ENCODE assay signal across 22 cellular contexts in the genomic region with DNA sequence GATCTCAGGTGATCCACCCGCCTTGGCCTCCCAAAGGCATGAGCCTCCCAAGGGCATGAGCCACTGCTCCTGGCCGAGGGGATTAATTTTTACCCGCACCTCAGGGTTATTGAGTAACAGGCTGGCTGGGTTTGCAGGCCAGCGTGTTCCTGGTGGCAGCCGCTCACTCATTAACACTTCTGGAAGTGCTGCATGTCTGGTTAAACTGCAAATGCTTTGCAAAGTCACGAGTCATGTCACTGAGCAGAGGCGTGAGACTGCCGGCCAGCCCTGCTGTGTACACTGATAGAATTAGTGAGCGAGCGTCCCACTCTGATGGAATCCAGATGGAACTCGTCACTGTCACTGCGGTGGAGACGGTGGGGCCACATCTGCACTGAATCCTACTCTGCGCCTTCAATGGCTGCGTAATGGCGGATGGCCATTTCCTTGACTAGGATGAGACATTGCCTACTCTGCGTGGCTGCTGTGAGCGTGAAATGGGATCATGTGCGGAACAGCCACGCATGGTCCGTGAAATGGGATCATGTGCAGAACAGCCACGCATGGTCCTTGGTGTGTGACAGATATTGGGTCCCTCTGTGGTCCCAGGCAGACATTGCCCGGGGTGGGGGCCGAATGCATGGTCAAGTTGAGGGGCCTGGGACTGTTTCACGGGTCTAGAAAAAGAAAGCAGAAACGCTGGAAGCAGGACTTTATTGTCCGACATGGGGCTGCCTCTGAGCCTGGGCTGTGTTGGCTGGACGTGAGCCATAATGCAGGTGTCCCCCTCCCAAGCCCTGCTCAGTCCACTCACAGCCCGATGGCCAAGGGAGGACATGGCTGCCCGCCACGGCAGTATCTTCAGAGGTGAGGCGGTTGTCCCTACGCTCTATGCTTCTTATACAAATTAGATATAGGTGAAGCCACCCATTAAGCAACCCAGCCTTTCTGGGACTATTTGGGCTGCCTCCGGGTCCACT. TPM values are rescaled to one million over a fixed set of nuclear protein-coding genes. Genes with fewer than 3 reads are reported as not detected.
DNase-seq lines count a peak whose midpoint lies in the region; ATAC-seq, FAIRE-seq and TF ChIP-seq lines count a peak whose summit lies in the region.
"Had no signal": no experiment of that assay in that cellular context is flagged by ENCODE, and none has a peak within 500 bp of the region (broad histone marks: within the 10 kb centered on the region; RNA-seq: fewer than 3 reads in every experiment).

No MANE protein-coding gene starts in this region.

- 0 out of 2 replicates have a peak overlapping the region, but pooled peaks have one; percentile 16 for H2AK5ac ChIP-seq in H1 (ENCODE audit: low read depth, low read length)

- H3K18ac ChIP-seq in H1 (ENCODE audit: extremely low read depth, low read length): no peak overlapping the region

- H2BK5ac ChIP-seq in H1 (ENCODE audit: low read depth, low read length): no peak overlapping the region; the same call in 1 of the 2 replicates

- H3K27ac Mint-ChIP-seq in CD14-positive monocyte: peak overlapping the region in 1 of 7 donors; percentile 53

- peaks cover 6% of the 10 kb centered on the region for H3K4me1 Mint-ChIP-seq in CD14-positive monocyte

- POLR2A ChIA-PET in H1 (lab: Charles Lee; ENCODE audit: partially characterized antibody): interaction anchor here (0.7 kb wide), 1 partner anchor 13 kb away, joined by 4 read pairs; no protein-coding TSS in a partner anchor

- CTCF ChIA-PET in H1 (lab: Charles Lee; ENCODE audit: partially characterized antibody): interaction anchor here (0.6 to 1.6 kb wide), 6 partner anchors 10 to 67 kb away, joined by 3 to 11 read pairs (median 4); no protein-coding TSS in a partner anchor

- H3K4me3 ChIP-seq in H1 (ENCODE audit: extremely low read depth in 1 of 4, insufficient read depth in 2 of 4, low read depth in 3 of 4, low read length in 4 of 4) (no peak overlapping the region), kidney epithelial cell (ENCODE audit: low read depth, low read length) (no peak overlapping the region), osteoblast (ENCODE audit: insufficient read depth, low read length) (no peak overlapping the region), SJCRH30 (no peak overlapping the region), coronary artery (no peak overlapping the region)
- H3K4me3 ChIP-seq: PC-9 had no signal

- H3K4ac ChIP-seq in H1 (replicated peaks; ENCODE audit: insufficient read length, low read depth, low read length): no peak overlapping the region

- H4K20me1 ChIP-seq in H1 (replicated peaks in 1 of 2; ENCODE audit: control insufficient read depth in 1 of 2, insufficient read depth in 2 of 2, low read length in 2 of 2) (no peaks in the 10 kb centered on the region), osteoblast (ENCODE audit: insufficient read depth, low read length) (no peaks in the 10 kb centered on the region)

- peak overlapping the region; percentile 73; the same call in 1 of the 2 replicates for H2AFZ ChIP-seq in H1 (ENCODE audit: low read length)
- H2AFZ ChIP-seq in osteoblast (ENCODE audit: low read length): no peak overlapping the region
- H2AFZ ChIP-seq: PC-9 had no signal

- H3K9me3 ChIP-seq in H1 (ENCODE audit: insufficient read depth in 2 of 2, low read depth in 1 of 2, low read length in 1 of 2): no peaks in the 10 kb centered on the region
- H3K9me3 ChIP-seq in osteoblast (ENCODE audit: low read depth, low read length): no peaks in the 10 kb centered on the region
- H3K9me3 ChIP-seq in SJCRH30 (replicated peaks): no peaks in the 10 kb centered on the region
- H3K9me3 ChIP-seq: Caco-2 had no signal

- H4K91ac ChIP-seq in H1 (replicated peaks; ENCODE audit: insufficient read length, low read length): peak overlapping the region; percentile 35

- no peaks in the 10 kb centered on the region for H3K36me3 Mint-ChIP-seq in CD14-positive monocyte

- H2BK120ac ChIP-seq in H1 (replicated peaks; ENCODE audit: low read depth, low read length): no peak overlapping the region

- H3K79me1 ChIP-seq in H1 (ENCODE audit: low read depth, low read length): no peaks in the 10 kb centered on the region

- H3K27me3 ChIP-seq in H1 (replicated peaks in 1 of 4; ENCODE audit: control insufficient read depth in 3 of 4, extremely low read depth in 1 of 4, insufficient read depth in 3 of 4, low read length in 3 of 4) (no peaks in the 10 kb centered on the region), kidney epithelial cell (ENCODE audit: control insufficient read depth, insufficient read depth, low read length) (no peaks in the 10 kb centered on the region), osteoblast (ENCODE audit: insufficient read depth, low read length) (peaks cover 23% of the 10 kb centered on the region), SJCRH30 (peaks cover 19% of the 10 kb centered on the region)

- no peaks in the 10 kb centered on the region for H3K9me3 Mint-ChIP-seq in CD14-positive monocyte

- no peak for TF ChIP-seq CTCF in CD14-positive monocyte (IDR thresholded peaks at IDR 0.05)
- no peak for TF ChIP-seq CTCF in H1 (IDR thresholded peaks at IDR 0.05; ENCODE audit: control extremely low read depth in 1 of 3, insufficient read depth in 1 of 3, low read depth in 1 of 3, low read length in 3 of 3)
- no peak for TF ChIP-seq CTCF in kidney epithelial cell (IDR thresholded peaks at IDR 0.05; ENCODE audit: insufficient read depth, low read length, poor library complexity, severe bottlenecking)
- TF ChIP-seq CTCF in osteoblast (IDR thresholded peaks at IDR 0.05; ENCODE audit: extremely low read depth, low read depth, low read length): no peak
- TF ChIP-seq CTCF in coronary artery (IDR thresholded peaks at IDR 0.05): no peak

- intact Hi-C loops in CD14-positive monocyte (cut with micrococcal nuclease): loop anchor here in 1 of 2 donors (10.0 kb wide), 1 partner anchor 54 kb away; a partner anchor contains a TSS

- peak overlapping the region; percentile 43; the same call in 1 of the 2 replicates for H2BK20ac ChIP-seq in H1 (ENCODE audit: low read length)

- TF ChIP-seq EP300 in H1 (IDR thresholded peaks at IDR 0.05; ENCODE audit: borderline replicate concordance in 1 of 2, low read depth in 2 of 2, low read length in 2 of 2): no peak

- H3K27me3 Mint-ChIP-seq in CD14-positive monocyte (ENCODE audit: low read depth in 3 of 3): peaks cover 3 to 6% (median 5%) of the 10 kb centered on the region in 3 donors

- no peak for TF ChIP-seq POLR2A in H1 (IDR thresholded peaks at IDR 0.05; ENCODE audit: control extremely low read depth in 1 of 2, low read depth in 2 of 2, low read length in 2 of 2)

- H3K4me3 Mint-ChIP-seq in CD14-positive monocyte: no peak overlapping the region

- H3K4me1 ChIP-seq in H1 (replicated peaks in 1 of 4; ENCODE audit: control insufficient read depth in 3 of 4, insufficient read depth in 4 of 4, low read length in 3 of 4): no peaks in the 10 kb centered on the region; a peak in 1 of 7 replicates
- H3K4me1 ChIP-seq in osteoblast (ENCODE audit: insufficient read depth, low read length): no peaks in the 10 kb centered on the region
- no peaks in the 10 kb centered on the region for H3K4me1 ChIP-seq in SJCRH30
- H3K4me1 ChIP-seq: foreskin keratinocyte had no signal

- H3K56ac ChIP-seq in H1 (replicated peaks; ENCODE audit: insufficient read length, low read depth, low read length): no peak overlapping the region

- no peak overlapping the region for H3K23ac ChIP-seq in H1 (ENCODE audit: insufficient read length)

- no peak for TF ChIP-seq RAD21 in H1 (IDR thresholded peaks at IDR 0.05 in 1 of 2, conservative IDR thresholded peaks at IDR 0.05 in 1 of 2; ENCODE audit: low read depth in 2 of 2, low read length in 2 of 2)

- H2BK12ac ChIP-seq in H1 (ENCODE audit: low read depth, low read length): peak overlapping the region; percentile 63; the same call in 1 of the 2 replicates

- FAIRE-seq in H1 (lab: Jason Lieb, UNC): no peak
- FAIRE-seq: endometrium had no signal

- no peak overlapping the region for H4K5ac ChIP-seq in H1 (ENCODE audit: insufficient read length, low read depth, low read length)

- DNase-seq in CD14-positive monocyte (ENCODE audit: low spot score) (peak; percentile 11), H1 (ENCODE audit: low read depth in 1 of 2, low spot score in 2 of 2) (no peak), kidney epithelial cell (ENCODE audit: low read depth) (peak; percentile 75), osteoblast (ENCODE audit: insufficient read length, low spot score, missing footprints) (peak; percentile 75), SJCRH30 (no peak), coronary artery (ENCODE audit: low spot score) (no peak)
- DNase-seq: activated CD4-positive, alpha-beta T cell treated with anti-CD3 and anti-CD28 coated beads for 48 hours; activated CD8-positive, alpha-beta memory T cell treated with anti-CD3 and anti-CD28 coated beads, Interleukin-2, amount 50 U/mL, for 48 hours; activated naive CD4-positive, alpha-beta T cell; anterior cingulate cortex; foreskin keratinocyte; IMR-90; NCI-H2081; NCI-H774; PC-9; stimulated activated CD4-positive, alpha-beta T cell treated with anti-CD3 and anti-CD28 coated beads, Interleukin-1b, Interleukin-23, amount 100 ng/mL, for 48 hours had no signal

- H3K36me3 ChIP-seq in H1 (ENCODE audit: control insufficient read depth in 2 of 4, insufficient read depth in 4 of 4, low read length in 3 of 4) (no peaks in the 10 kb centered on the region), kidney epithelial cell (ENCODE audit: control insufficient read depth, insufficient read depth, low read length) (no peaks in the 10 kb centered on the region), osteoblast (ENCODE audit: insufficient read depth, low read length) (no peaks in the 10 kb centered on the region), SJCRH30 (no peaks in the 10 kb centered on the region)

- H3K79me2 ChIP-seq in H1 (ENCODE audit: control insufficient read depth in 1 of 2, insufficient read depth in 2 of 2, low read length in 2 of 2): no peaks in the 10 kb centered on the region
- H3K79me2 ChIP-seq in osteoblast (ENCODE audit: insufficient read depth, low read length): no peaks in the 10 kb centered on the region

- H3K9ac ChIP-seq in H1 (replicated peaks in 1 of 4; ENCODE audit: extremely low read depth in 1 of 4, low read depth in 3 of 4, low read length in 3 of 4): no peak overlapping the region

- 87% methylated on average over 34 of the region's 34 CpGs; no CpG with 5 or more reads in 1 of the 2 experiments for WGBS in H1 (ENCODE audit: extremely low coverage in 1 of 2, insufficient coverage in 1 of 2, insufficient read length in 1 of 2, insufficient replicate concordance in 2 of 2, low coverage in 1 of 2, low lambda C conversion rate in 2 of 2, missing lambda C conversion rate in 1 of 2), 2 experiments

- H3K23me2 ChIP-seq in H1 (ENCODE audit: low read depth, low read length): no peaks in the 10 kb centered on the region

- ATAC-seq in HG03039 (IDR thresholded peaks at IDR 0.05; ENCODE audit: unreplicated experiment) (no peak), GM21447 (IDR thresholded peaks at IDR 0.05; ENCODE audit: unreplicated experiment) (no peak)
- ATAC-seq: foreskin keratinocyte had no signal

- H3K27ac ChIP-seq in H1 (ENCODE audit: low read depth, low read length) (no peak overlapping the region), osteoblast (ENCODE audit: low read depth, low read length) (no peak overlapping the region), SJCRH30 (no peak overlapping the region), coronary artery (no peak overlapping the region)
- H3K27ac ChIP-seq: foreskin keratinocyte, PC-9 had no signal

- H3K14ac ChIP-seq in H1 (ENCODE audit: insufficient read length): no peak overlapping the region

- H2BK15ac ChIP-seq in H1 (ENCODE audit: low read length): no peak overlapping the region

- H4K8ac ChIP-seq in H1 (ENCODE audit: extremely low read depth, insufficient read depth, low read length): no peak overlapping the region; the same call in 1 of the 2 replicates

- H3K4me2 ChIP-seq in H1 (ENCODE audit: insufficient read depth in 1 of 2, low read depth in 2 of 2, low read length in 2 of 2) (no peak overlapping the region), osteoblast (ENCODE audit: insufficient read depth, low read length) (no peak overlapping the region)
- H3K4me2 ChIP-seq: PC-9 had no signal

RNA-seq across cellular contexts. Expression of a gene that starts 0.7 kb away (rescaled TPM):
- under 1 TPM; 0.10 to 0.12 TPM for polyA plus RNA-seq in CD14-positive monocyte
- total RNA-seq in H1 (2021; fragmentation: NEBNext Ultra II Directional; extraction: Animal tissue kit (Norgen Biotek cat#: 25700)): 0.11 TPM in 1 of 2 replicates, not detected in the other
- polyA plus RNA-seq in H1 (2011; rRNA removed): 0.05 and 0.11 TPM in 2 replicates
- 0.08 TPM for polyA plus RNA-seq in H1 (2011; cell fraction: cytosol; rRNA removed)
- polyA plus RNA-seq in H1 (2011; cell fraction: nucleus; rRNA removed): 0.16 TPM
- polyA plus RNA-seq in H1 (2012, experiment 1 of 2): 0.14 to 0.16 TPM in 2 of 4 replicates, not detected in the others
- polyA plus RNA-seq in H1 (2012, experiment 2 of 2): not detected
- under 0.01 TPM for polyA plus RNA-seq in H1 (2013, experiment 1 of 2)
- polyA plus RNA-seq in H1 (2013, experiment 2 of 2): not detected
- polyA minus RNA-seq in H1 (2011; rRNA and poly(A)+ RNA removed): 0.16 TPM in 1 of 2 replicates, not detected in the other
- not detected for polyA minus RNA-seq in H1 (2011; cell fraction: cytosol; rRNA and poly(A)+ RNA removed)
- 0.10 TPM for polyA minus RNA-seq in H1 (2011; cell fraction: nucleus; rRNA and poly(A)+ RNA removed)
- total RNA-seq in kidney epithelial cell: not detected in 2 replicates
- not detected in 2 replicates for total RNA-seq in osteoblast
- not detected in 2 replicates for total RNA-seq in SJCRH30 (2014; rRNA removed; shearing (Covaris generic))
- total RNA-seq: foreskin keratinocyte, IMR-90 had no signal
- polyA plus RNA-seq: AG04450, IMR-90, neural cell had no signal

RNA-seq across cellular contexts. Expression of a gene that starts 53.3 kb away (rescaled TPM):
- polyA plus RNA-seq in CD14-positive monocyte: under 1 TPM; 0.04 to 0.08 TPM
- 28.7 and 29.0 TPM in 2 replicates for total RNA-seq in H1 (2021; fragmentation: NEBNext Ultra II Directional; extraction: Animal tissue kit (Norgen Biotek cat#: 25700))
- 15.4 and 21.3 TPM in 2 replicates for polyA plus RNA-seq in H1 (2011; rRNA removed)
- polyA plus RNA-seq in H1 (2011; cell fraction: cytosol; rRNA removed): 14.3 TPM
- 29.6 TPM for polyA plus RNA-seq in H1 (2011; cell fraction: nucleus; rRNA removed)
- polyA plus RNA-seq in H1 (2012, experiment 1 of 2): 13.8 to 20.5 TPM (median 18.5 TPM) in 4 replicates
- 20.3 TPM for polyA plus RNA-seq in H1 (2012, experiment 2 of 2)
- 13.9 TPM for polyA plus RNA-seq in H1 (2013, experiment 1 of 2)
- polyA plus RNA-seq in H1 (2013, experiment 2 of 2): 13.4 TPM
- 20.1 and 21.0 TPM in 2 replicates for polyA minus RNA-seq in H1 (2011; rRNA and poly(A)+ RNA removed)
- 21.6 TPM for polyA minus RNA-seq in H1 (2011; cell fraction: cytosol; rRNA and poly(A)+ RNA removed)
- polyA minus RNA-seq in H1 (2011; cell fraction: nucleus; rRNA and poly(A)+ RNA removed): 22.7 TPM
- 48.7 and 60.0 TPM in 2 replicates for total RNA-seq in kidney epithelial cell
- 9.1 and 11.6 TPM in 2 replicates for total RNA-seq in osteoblast
- total RNA-seq in SJCRH30 (2014; rRNA removed; shearing (Covaris generic)): 2.1 TPM in 2 replicates
- polyA plus RNA-seq: neural cell had no signal

Comparison
In these comparisons a context has a peak if more than half of its experiments do, and no peak if none do; other contexts are left out.
1. DNase-seq: peak in CD14-positive monocyte (single experiment), kidney epithelial cell (single experiment) and osteoblast (single experiment); none in H1 (0 of 2), SJCRH30 (0 of 2) and coronary artery (single experiment).